In the genomic region with DNA sequence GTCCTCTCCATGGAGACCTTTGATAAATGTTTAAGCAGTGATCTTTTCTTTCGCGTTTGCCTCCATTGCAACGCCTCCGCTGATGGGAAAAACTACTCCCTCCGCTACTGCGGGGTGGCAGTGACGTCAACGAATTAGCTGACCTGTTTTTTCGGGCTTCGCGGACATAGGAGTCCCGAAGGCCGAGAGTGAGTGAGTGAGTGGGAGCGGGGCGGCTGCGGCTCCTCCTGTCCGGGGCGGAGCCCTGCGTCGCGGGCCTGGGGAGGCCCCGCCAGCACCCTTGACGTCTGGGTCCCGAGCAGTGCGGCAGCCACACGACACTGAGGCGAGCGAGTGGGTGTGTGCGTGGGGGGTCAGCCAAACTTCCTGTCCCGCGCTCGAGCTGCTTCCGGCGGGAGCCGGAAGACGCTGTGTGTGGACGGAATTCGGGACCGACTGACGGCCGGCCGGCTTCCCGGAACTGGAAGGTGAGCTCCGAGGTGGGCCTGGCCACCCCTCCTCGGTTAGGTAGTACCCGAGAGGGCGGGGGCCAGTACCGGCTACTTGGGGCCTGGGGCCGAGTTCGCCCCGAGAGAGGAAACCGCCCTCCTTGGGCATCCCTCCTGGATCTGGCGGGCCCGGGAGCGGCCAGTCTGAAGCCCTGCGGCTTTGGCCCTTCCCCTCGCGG, we compare ENCODE assay signal across 8 cellular contexts. TPM values are rescaled to one million over a fixed set of nuclear protein-coding genes. Genes with fewer than 3 reads are reported as not detected.
DNase-seq lines count a peak whose midpoint lies in the region; ATAC-seq and TF ChIP-seq lines count a peak whose summit lies in the region.

A gene with protein sequence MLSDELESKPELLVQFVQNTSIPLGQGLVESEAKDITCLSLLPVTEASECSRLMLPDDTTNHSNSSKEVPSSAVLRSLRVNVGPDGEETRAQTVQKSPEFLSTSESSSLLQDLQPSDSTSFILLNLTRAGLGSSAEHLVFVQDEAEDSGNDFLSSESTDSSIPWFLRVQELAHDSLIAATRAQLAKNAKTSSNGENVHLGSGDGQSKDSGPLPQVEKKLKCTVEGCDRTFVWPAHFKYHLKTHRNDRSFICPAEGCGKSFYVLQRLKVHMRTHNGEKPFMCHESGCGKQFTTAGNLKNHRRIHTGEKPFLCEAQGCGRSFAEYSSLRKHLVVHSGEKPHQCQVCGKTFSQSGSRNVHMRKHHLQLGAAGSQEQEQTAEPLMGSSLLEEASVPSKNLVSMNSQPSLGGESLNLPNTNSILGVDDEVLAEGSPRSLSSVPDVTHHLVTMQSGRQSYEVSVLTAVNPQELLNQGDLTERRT (plus strand): TSS at position 411 of the 667 bp plus-strand sequence. CDS start 5,317 bp downstream, outside the sequence.

- H3K27ac Mint-ChIP-seq in activated naive CD4-positive, alpha-beta T cell treated with anti-CD3 and anti-CD28 coated beads, Interleukin-2, amount 50 U/mL, for 72 hours: peak within 1 kb of the TSS; percentile 98 to 99

- H3K4me3 ChIP-seq in GM08714 (ENCODE audit: low read length) (peak within 1 kb of the TSS; percentile 77), testis (peak within 1 kb of the TSS; percentile 69 to 86)

- peak; percentile 66 for TF ChIP-seq POLR2A in testis (IDR thresholded peaks at IDR 0.05)

- no peaks in the 10 kb centered on the region for H3K27me3 ChIP-seq in testis

- peak within 1 kb of the TSS; percentile 92 to 93 for H3K27ac ChIP-seq in testis

- intact Hi-C loops in testis (cut with DNase I; ENCODE audit: low total_unique reads): no loop called here

- ATAC-seq in HG02610 (IDR thresholded peaks at IDR 0.05; ENCODE audit: unreplicated experiment) (peak; percentile 98), omental fat pad (ENCODE audit: low FRiP score) (peak; percentile 99)
- ATAC-seq in activated naive CD4-positive, alpha-beta T cell treated with anti-CD3 and anti-CD28 coated beads, Interleukin-2, amount 50 U/mL, for 72 hours: peak; percentile 99 to 100

- H3K4me1 ChIP-seq in testis: peaks cover 19% of the 10 kb centered on the region

- no peaks in the 10 kb centered on the region for H3K9me3 Mint-ChIP-seq in activated naive CD4-positive, alpha-beta T cell treated with anti-CD3 and anti-CD28 coated beads, Interleukin-2, amount 50 U/mL, for 72 hours

- H3K9me3 ChIP-seq in testis: no peaks in the 10 kb centered on the region

- TF ChIP-seq CTCF in omental fat pad (IDR thresholded peaks at IDR 0.05): no peak
- TF ChIP-seq CTCF in testis (IDR thresholded peaks at IDR 0.05): no peak

- WGBS in testis, 2 donors: 1% methylated on average over 24 to 54 of the region's 58 CpGs

- H3K36me3 Mint-ChIP-seq in activated naive CD4-positive, alpha-beta T cell treated with anti-CD3 and anti-CD28 coated beads, Interleukin-2, amount 50 U/mL, for 72 hours: peaks cover 25 to 33% of the 10 kb centered on the region in 2 donors

- H3K36me3 ChIP-seq in testis (ENCODE audit: low read depth, missing control alignments): no peaks in the 10 kb centered on the region

- DNase-seq in NCI-H1092 treated with DMSO at 0.1 percent for 48 hours (lab: John Stamatoyannopoulos, UW) (peak; percentile 85), SKM-1 (lab: John Stamatoyannopoulos, UW; ENCODE audit: unreplicated experiment) (peak; percentile 26), glomerular endothelial cell (ENCODE audit: extremely low read depth, low read depth, low spot score) (peak; percentile 52), omental fat pad (ENCODE audit: low spot score) (peak; percentile 72), testis (peak; percentile 97)
- DNase-seq in activated naive CD4-positive, alpha-beta T cell treated with anti-CD3 and anti-CD28 coated beads, Interleukin-2, amount 50 U/mL, for 72 hours (ENCODE audit: low spot score in 2 of 2): peak; percentile 87 to 98

RNA-seq across cellular contexts. Expression of the gene that starts here (rescaled TPM):
- 10 to 100 TPM; 52.9 to 98.7 TPM for total RNA-seq in activated naive CD4-positive, alpha-beta T cell treated with anti-CD3 and anti-CD28 coated beads, Interleukin-2, amount 50 U/mL, for 72 hours
- total RNA-seq in glomerular endothelial cell: 34.5 and 36.5 TPM in 2 replicates
- total RNA-seq in omental fat pad: 10 to 100 TPM; 39.7 to 71.7 (median 54.1) TPM
- 10 to 100 TPM; 85.3 to 92.9 TPM for total RNA-seq in testis
- polyA plus RNA-seq in testis (ENCODE audit: insufficient read depth, low read depth, low replicate concordance): 117 TPM

Comparison
In these comparisons a context has a peak if more than half of its experiments do, and no peak if none do; other contexts are left out.
1. Peak in every context shown above with its lines: DNase-seq, ATAC-seq, H3K4me3 ChIP-seq and H3K27ac ChIP-seq.
2. DNase-seq: peak in every context shown above with its lines; median percentile 97 in testis; 92 in activated naive CD4-positive, alpha-beta T cell treated with anti-CD3 and anti-CD28 coated beads, Interleukin-2, amount 50 U/mL, for 72 hours; 85 in NCI-H1092 treated with DMSO at 0.1 percent for 48 hours; 72 in omental fat pad; 52 in glomerular endothelial cell; 26 in SKM-1.